In the genomic region with DNA sequence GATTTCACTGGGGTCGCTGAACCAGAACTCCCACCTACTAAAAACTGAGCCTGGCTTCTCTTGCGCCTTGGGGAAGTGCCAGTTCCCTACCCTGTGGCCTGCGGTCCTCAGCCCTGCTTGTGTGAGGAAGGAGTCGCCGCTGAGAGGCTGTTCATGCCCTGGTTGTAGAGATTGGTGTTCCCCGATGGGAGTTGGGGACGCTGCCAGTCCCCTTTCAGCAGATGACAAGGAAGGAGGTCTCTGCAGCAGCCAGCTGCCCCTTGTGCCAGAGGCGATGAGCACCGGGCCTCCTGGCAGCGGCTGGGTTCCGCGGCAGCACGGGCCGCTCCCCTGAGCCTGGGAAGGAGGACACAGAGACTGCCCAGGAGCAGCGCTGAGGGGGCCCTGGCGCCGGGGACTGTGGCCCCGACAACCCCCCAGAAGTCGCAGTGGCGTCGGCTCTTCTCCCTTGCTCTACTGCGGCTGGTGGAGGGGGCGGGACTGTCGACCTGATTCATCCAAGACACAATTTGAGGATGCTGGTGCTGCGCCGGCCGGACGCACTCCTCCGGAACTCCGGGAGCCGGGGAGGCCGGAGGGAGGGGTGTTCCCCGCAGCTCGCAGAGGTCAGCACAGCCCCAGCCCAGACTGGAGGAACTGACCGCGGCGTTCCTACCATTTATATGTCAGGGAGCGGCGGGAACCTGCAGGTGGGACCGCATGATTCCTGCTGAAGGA, we compare ENCODE assay signal across 9 cellular contexts. TPM values are rescaled to one million over a fixed set of nuclear protein-coding genes. Genes with fewer than 3 reads are reported as not detected.
DNase-seq lines count a peak whose midpoint lies in the region; ATAC-seq, FAIRE-seq and TF ChIP-seq lines count a peak whose summit lies in the region.
"Had no signal": no experiment of that assay in that cellular context is flagged by ENCODE, and none has a peak within 500 bp of the region (broad histone marks: within the 10 kb centered on the region; RNA-seq: fewer than 3 reads in every experiment).

No MANE protein-coding gene starts in this region.

- peaks cover 28% of the 10 kb centered on the region for H3K4me1 ChIP-seq in Karpas-422 (ENCODE audit: low read length)
- H3K4me1 ChIP-seq in K562 (replicated peaks in 1 of 2; ENCODE audit: control insufficient read depth in 2 of 2, insufficient read depth in 2 of 2, low read length in 2 of 2): peaks cover 9 to 25% of the 10 kb centered on the region in 2 experiments
- peaks cover 24% of the 10 kb centered on the region for H3K4me1 ChIP-seq in thymus (ENCODE audit: control insufficient read depth, insufficient read depth, low read length)

- no peak for FAIRE-seq in GM12891 (lab: Jason Lieb, UNC)
- no peak for FAIRE-seq in K562 (lab: Jason Lieb, UNC)

- TF ChIP-seq CTCF in K562 (IDR thresholded peaks at IDR 0.05 in 2 of 3, conservative IDR thresholded peaks at IDR 0.05 in 1 of 3; ENCODE audit: insufficient read depth in 2 of 3, low read depth in 1 of 3, low read length in 3 of 3): no peak

- H3K4me2 ChIP-seq in Karpas-422 (ENCODE audit: low read depth, low read length, poor library complexity, severe bottlenecking): peak overlapping the region; percentile 60
- H3K4me2 ChIP-seq in K562 (ENCODE audit: insufficient read depth, low read length): peak overlapping the region; percentile 38; the same call in 1 of the 2 replicates

- CTCF ChIA-PET in K562 (lab: Yijun Ruan, JAX; ENCODE audit: low intra/inter-chr PET ratio): no interaction called here

- 62% methylated on average over 37 of the region's 40 CpGs for WGBS in K562 (ENCODE audit: insufficient coverage, low coverage, missing lambda C conversion rate)
- WGBS in thymus: 3% methylated on average over 40 of the region's 40 CpGs

- H3K27ac ChIP-seq in Karpas-422 (ENCODE audit: low read length) (no peak overlapping the region), K562 (ENCODE audit: extremely low read depth, low read depth, low read length) (no peak overlapping the region), thymus (ENCODE audit: low read depth) (peak overlapping the region; percentile 56)

- no peaks in the 10 kb centered on the region for H3K27me3 ChIP-seq in Karpas-422 (ENCODE audit: low read length)
- H3K27me3 ChIP-seq in K562 (ENCODE audit: control insufficient read depth in 2 of 2, insufficient read depth in 2 of 2, low read length in 2 of 2): 0 out of 5 replicates have a peak, but pooled peaks cover 0 to 2% of the 10 kb centered on the region in 2 experiments
- no peaks in the 10 kb centered on the region for H3K27me3 ChIP-seq in thymus (ENCODE audit: control insufficient read depth, insufficient read depth)

- H2AFZ ChIP-seq in Karpas-422 (ENCODE audit: low read length) (peak overlapping the region; percentile 95), K562 (ENCODE audit: low read depth, low read length) (peak overlapping the region; percentile 83)

- no peaks in the 10 kb centered on the region for H3K36me3 ChIP-seq in Karpas-422 (ENCODE audit: insufficient read depth, low read length)
- H3K36me3 ChIP-seq in K562 (ENCODE audit: control insufficient read depth, insufficient read depth, low read length): no peaks in the 10 kb centered on the region
- H3K36me3 ChIP-seq in thymus (ENCODE audit: control insufficient read depth, insufficient read depth): no peaks in the 10 kb centered on the region

- no peak for TF ChIP-seq EP300 in K562 (IDR thresholded peaks at IDR 0.05; ENCODE audit: low read length)

- in situ Hi-C loops in K562 (cut with MboI): no loop called here

- H3K9me2 ChIP-seq in Karpas-422 (replicated peaks; ENCODE audit: insufficient read depth, low read length): no peaks in the 10 kb centered on the region

- H3K9ac ChIP-seq in Karpas-422 (ENCODE audit: low read length) (peak overlapping the region; percentile 59), K562 (ENCODE audit: insufficient read depth in 1 of 2, low read depth in 2 of 2, low read length in 2 of 2) (no peak overlapping the region; a peak in 1 of 4 replicates)

- H4K20me1 ChIP-seq in Karpas-422 (ENCODE audit: insufficient read depth, low read depth, low read length) (no peaks in the 10 kb centered on the region), K562 (replicated peaks; ENCODE audit: control insufficient read depth, insufficient read depth, low read length) (no peaks in the 10 kb centered on the region)

- H3K9me3 ChIP-seq in Karpas-422 (ENCODE audit: low read length): no peaks in the 10 kb centered on the region
- H3K9me3 ChIP-seq in K562 (replicated peaks; ENCODE audit: control insufficient read depth, insufficient read depth, low read depth, low read length): no peaks in the 10 kb centered on the region
- no peaks in the 10 kb centered on the region for H3K9me3 ChIP-seq in thymus (ENCODE audit: control insufficient read depth)

- DNase-seq in GM12891 (ENCODE audit: insufficient read length, low spot score): no peak
- no peak for DNase-seq in Karpas-422
- DNase-seq in K562 (ENCODE audit: extremely low read depth in 1 of 4, low spot score in 3 of 4): no peak
- peak; percentile 62 for DNase-seq in left kidney (ENCODE audit: low read depth, low spot score)

- H3K9me1 ChIP-seq in K562 (ENCODE audit: control insufficient read depth, insufficient read depth, low read length): peaks cover 3% of the 10 kb centered on the region

- TF ChIP-seq POLR2A in GM12891 (IDR thresholded peaks at IDR 0.05; ENCODE audit: low read depth, low read length): no peak
- no peak for TF ChIP-seq POLR2A in K562 (conservative IDR thresholded peaks at IDR 0.05)

- H3K79me2 ChIP-seq in Karpas-422 (ENCODE audit: low read length) (no peaks in the 10 kb centered on the region), K562 (ENCODE audit: control insufficient read depth, insufficient read depth, low read length) (no peaks in the 10 kb centered on the region)

- intact Hi-C loops in K562 (cut with micrococcal nuclease): no loop called here

- POLR2A ChIA-PET in K562 (lab: Yijun Ruan, JAX): interaction anchor here (0.6 to 4.7 kb wide), 2 partner anchors 7 to 22 kb away, joined by 3 to 23 read pairs; no protein-coding TSS in a partner anchor

- no peak for ATAC-seq in K562
- ATAC-seq in HG03457 (IDR thresholded peaks at IDR 0.05; ENCODE audit: unreplicated experiment): no peak
- ATAC-seq in GM21423 (IDR thresholded peaks at IDR 0.05; ENCODE audit: unreplicated experiment): no peak
- no peak for ATAC-seq in GM19023 (IDR thresholded peaks at IDR 0.05; ENCODE audit: unreplicated experiment)
- ATAC-seq: Panc1 had no signal

- peak overlapping the region; percentile 57 for H3K4me3 ChIP-seq in Karpas-422 (ENCODE audit: low read length)
- no peak overlapping the region for H3K4me3 ChIP-seq in K562
- peak overlapping the region; percentile 31 for H3K4me3 ChIP-seq in thymus (ENCODE audit: low read length)

- no TSS peak for BruUV-seq in K562 (replicated peaks; lab: Mats Ljungman, UMichigan)

- TF ChIP-seq RAD21 in K562 (CRISPR knock-in tag; conservative IDR thresholded peaks at IDR 0.05 in 1 of 2, IDR thresholded peaks at IDR 0.05 in 1 of 2): no peak

RNA-seq across cellular contexts. Expression of a gene that starts 12.0 kb away (rescaled TPM):
- 0.35 TPM for polyA plus RNA-seq in GM12891 (2012; ENCODE audit: low read depth, missing spikeins)
- not detected in 2 replicates for total RNA-seq in Karpas-422 (2014; rRNA removed; shearing (Covaris generic); ENCODE audit: low replicate concordance)
- not detected in 2 replicates for total RNA-seq in K562 (2011; cell fraction: chromatin; rRNA removed; ENCODE audit: low replicate concordance)
- not detected in 2 replicates for total RNA-seq in K562 (2011; cell fraction: nucleolus; rRNA removed)
- total RNA-seq in K562 (2011; cell fraction: nucleoplasm; rRNA removed): not detected in 2 replicates
- total RNA-seq in K562 (2014; rRNA removed) (0.08 TPM in 1 of 2 replicates, not detected in the other), K562 (2014; rRNA removed; fragmentation: Illumina TruSeq; extraction: Trizol) (0.26 TPM in 1 of 2 replicates, not detected in the other), K562 (2015; rRNA removed; fragmentation: Illumina TruSeq; extraction: Trizol) (0.19 and 0.33 TPM in 2 replicates), K562 (2021) (not detected in 2 replicates)
- polyA plus RNA-seq in K562 (2011; rRNA removed) (0.13 and 0.19 TPM in 2 replicates), K562 (2014; fragmentation: Illumina TruSeq; extraction: Trizol) (0.12 TPM in 2 replicates), K562 (2014; fragmentation: Nextera tagmentation; extraction: Ambion mirVana) (under 1 TPM; 0.20 to 0.35 TPM), K562 (2014; rRNA removed) (0.09 TPM in 1 of 2 replicates, not detected in the other), thymus (11.0 TPM)
- polyA plus RNA-seq in K562 (2011; cell fraction: cytosol; rRNA removed): 0.04 and 0.09 TPM in 2 replicates
- polyA plus RNA-seq in K562 (2011; cell fraction: nucleus; rRNA removed): 0.18 TPM in 1 of 2 replicates, not detected in the other
- polyA plus RNA-seq in K562 (2012): 0.43 and 0.48 TPM in 2 replicates
- polyA minus RNA-seq in K562 (2011; rRNA and poly(A)+ RNA removed): 0.35 TPM in 1 of 2 replicates, not detected in the other
- not detected in 2 replicates for polyA minus RNA-seq in K562 (2011; cell fraction: cytosol; rRNA and poly(A)+ RNA removed)
- not detected in 2 replicates for polyA minus RNA-seq in K562 (2011; cell fraction: nucleus; rRNA and poly(A)+ RNA removed)

RNA-seq across cellular contexts. Expression of a gene that starts 12.0 kb away (rescaled TPM):
- 0.09 TPM for polyA plus RNA-seq in GM12891 (2012; ENCODE audit: low read depth, missing spikeins)
- not detected in 2 replicates for total RNA-seq in Karpas-422 (2014; rRNA removed; shearing (Covaris generic); ENCODE audit: low replicate concordance)
- not detected in 2 replicates for total RNA-seq in K562 (2011; cell fraction: chromatin; rRNA removed; ENCODE audit: low replicate concordance)
- total RNA-seq in K562 (2011; cell fraction: nucleolus; rRNA removed): not detected in 2 replicates
- not detected in 2 replicates for total RNA-seq in K562 (2011; cell fraction: nucleoplasm; rRNA removed)
- total RNA-seq in K562 (2014; rRNA removed): not detected in 2 replicates
- total RNA-seq in K562 (2014; rRNA removed; fragmentation: Illumina TruSeq; extraction: Trizol): not detected in 2 replicates
- 0.11 TPM in 1 of 2 replicates, not detected in the other for total RNA-seq in K562 (2015; rRNA removed; fragmentation: Illumina TruSeq; extraction: Trizol)
- 0.13 TPM in 1 of 2 replicates, not detected in the other for total RNA-seq in K562 (2021)
- polyA plus RNA-seq in K562 (2011; rRNA removed): not detected in 2 replicates
- not detected in 2 replicates for polyA plus RNA-seq in K562 (2011; cell fraction: cytosol; rRNA removed)
- not detected in 2 replicates for polyA plus RNA-seq in K562 (2011; cell fraction: nucleus; rRNA removed)
- polyA plus RNA-seq in K562 (2012): not detected in 2 replicates
- not detected in 2 replicates for polyA plus RNA-seq in K562 (2014; fragmentation: Illumina TruSeq; extraction: Trizol)
- under 1 TPM in 1 of 2 experiments, not detected in 1; 0.11 TPM for polyA plus RNA-seq in K562 (2014; fragmentation: Nextera tagmentation; extraction: Ambion mirVana)
- not detected in 2 replicates for polyA plus RNA-seq in K562 (2014; rRNA removed)
- polyA minus RNA-seq in K562 (2011; rRNA and poly(A)+ RNA removed): not detected in 2 replicates
- not detected in 2 replicates for polyA minus RNA-seq in K562 (2011; cell fraction: cytosol; rRNA and poly(A)+ RNA removed)
- polyA minus RNA-seq in K562 (2011; cell fraction: nucleus; rRNA and poly(A)+ RNA removed): not detected in 2 replicates
- polyA plus RNA-seq in thymus: 28.2 TPM

RNA-seq across cellular contexts. Expression of a gene that starts 41.7 kb away (rescaled TPM):
- 12.1 TPM for polyA plus RNA-seq in GM12891 (2012; ENCODE audit: low read depth, missing spikeins)
- 0.29 and 0.48 TPM in 2 replicates for total RNA-seq in Karpas-422 (2014; rRNA removed; shearing (Covaris generic); ENCODE audit: low replicate concordance)
- total RNA-seq in K562 (2011; cell fraction: chromatin; rRNA removed; ENCODE audit: low replicate concordance): 2.9 and 9.0 TPM in 2 replicates
- 1.2 and 3.2 TPM in 2 replicates for total RNA-seq in K562 (2011; cell fraction: nucleolus; rRNA removed)
- 4.1 and 4.7 TPM in 2 replicates for total RNA-seq in K562 (2011; cell fraction: nucleoplasm; rRNA removed)
- total RNA-seq in K562 (2014; rRNA removed) (0.45 and 0.65 TPM in 2 replicates), K562 (2014; rRNA removed; fragmentation: Illumina TruSeq; extraction: Trizol) (0.99 and 1.1 TPM in 2 replicates), K562 (2015; rRNA removed; fragmentation: Illumina TruSeq; extraction: Trizol) (0.90 and 1.3 TPM in 2 replicates), K562 (2021) (0.72 and 1.2 TPM in 2 replicates)
- polyA plus RNA-seq in K562 (2011; rRNA removed) (2.7 and 4.2 TPM in 2 replicates), K562 (2014; fragmentation: Illumina TruSeq; extraction: Trizol) (1.7 and 1.9 TPM in 2 replicates), K562 (2014; fragmentation: Nextera tagmentation; extraction: Ambion mirVana) (under 1 TPM; 0.48 to 0.76 TPM), K562 (2014; rRNA removed) (1.3 and 1.8 TPM in 2 replicates), thymus (98.7 TPM)
- polyA plus RNA-seq in K562 (2011; cell fraction: cytosol; rRNA removed): 0.91 and 2.6 TPM in 2 replicates
- polyA plus RNA-seq in K562 (2011; cell fraction: nucleus; rRNA removed): 14.7 and 27.0 TPM in 2 replicates
- polyA plus RNA-seq in K562 (2012): 0.95 and 2.6 TPM in 2 replicates
- 1.2 and 3.8 TPM in 2 replicates for polyA minus RNA-seq in K562 (2011; rRNA and poly(A)+ RNA removed)
- polyA minus RNA-seq in K562 (2011; cell fraction: cytosol; rRNA and poly(A)+ RNA removed): 1.0 TPM in 1 of 2 replicates, not detected in the other
- polyA minus RNA-seq in K562 (2011; cell fraction: nucleus; rRNA and poly(A)+ RNA removed): 2.3 and 4.9 TPM in 2 replicates
